16 cellular contexts compared by ENCODE assay signal in genomic region chr19:28980236-28980868, GRCh38.
A peak's percentile ranks its signal among the peaks of the same experiment; 100 is the strongest.
DNase-seq lines count a peak whose midpoint lies in the region; ATAC-seq and TF ChIP-seq lines count a peak whose summit lies in the region.
"Had no signal": no experiment of that assay in that cellular context is flagged by ENCODE, and none has a peak within 500 bp of the region (broad histone marks: within the 10 kb centered on the region; RNA-seq: fewer than 3 reads in every experiment).

No MANE protein-coding gene starts in this region.

- POLR2A ChIA-PET in activated CD8-positive, alpha-beta T cell treated with anti-CD3 and anti-CD28 coated beads for 36 hours (lab: Charles Lee): no interaction called here

- H3K9me3 Mint-ChIP-seq in activated CD8-positive, alpha-beta T cell treated with anti-CD3 and anti-CD28 coated beads for 36 hours: no peaks in the 10 kb centered on the region
- H3K9me3 Mint-ChIP-seq: natural killer cell treated with Interleukin-12 subunit alpha and Interleukin-12 subunit beta and Interleukin-15 and Interleukin-18, amount 100 ng/mL, for 72 hours had no signal

- no peak overlapping the region for H3K27ac Mint-ChIP-seq in activated CD8-positive, alpha-beta T cell treated with anti-CD3 and anti-CD28 coated beads for 36 hours
- H3K27ac Mint-ChIP-seq: activated T-cell treated with anti-CD3 and anti-CD28 coated beads, Interleukin-2, amount 50 U/mL, for 72 hours; immature natural killer cell; natural killer cell treated with Interleukin-12 subunit alpha and Interleukin-12 subunit beta and Interleukin-15 and Interleukin-18, amount 100 ng/mL, for 72 hours had no signal

- H3K4me3 ChIP-seq in epithelial cell of proximal tubule (ENCODE audit: low read depth, low read length): no peak overlapping the region

- ATAC-seq in activated CD8-positive, alpha-beta T cell treated with anti-CD3 and anti-CD28 coated beads for 36 hours: no peak
- ATAC-seq: activated T-cell treated with anti-CD3 and anti-CD28 coated beads, Interleukin-2, amount 50 U/mL, for 72 hours; natural killer cell treated with Interleukin-12 subunit alpha and Interleukin-12 subunit beta and Interleukin-15 and Interleukin-18, amount 100 ng/mL, for 72 hours had no signal

- TF ChIP-seq CTCF in epithelial cell of proximal tubule (conservative IDR thresholded peaks at IDR 0.05; ENCODE audit: low read depth, low read length): peak; percentile 94
- no peak for TF ChIP-seq CTCF in activated CD8-positive, alpha-beta T cell treated with anti-CD3 and anti-CD28 coated beads for 36 hours (IDR thresholded peaks at IDR 0.05)

- intact Hi-C loops in activated CD8-positive, alpha-beta T cell treated with anti-CD3 and anti-CD28 coated beads for 36 hours (cut with micrococcal nuclease): no loop called here

- H3K4me3 Mint-ChIP-seq in activated CD8-positive, alpha-beta T cell treated with anti-CD3 and anti-CD28 coated beads for 36 hours: no peak overlapping the region
- H3K4me3 Mint-ChIP-seq: activated T-cell treated with anti-CD3 and anti-CD28 coated beads, Interleukin-2, amount 50 U/mL, for 72 hours; immature natural killer cell; natural killer cell treated with Interleukin-12 subunit alpha and Interleukin-12 subunit beta and Interleukin-15 and Interleukin-18, amount 100 ng/mL, for 72 hours had no signal

- H3K36me3 Mint-ChIP-seq in activated CD8-positive, alpha-beta T cell treated with anti-CD3 and anti-CD28 coated beads for 36 hours (ENCODE audit: low read depth): no peaks in the 10 kb centered on the region
- H3K36me3 Mint-ChIP-seq: immature natural killer cell; natural killer cell treated with Interleukin-12 subunit alpha and Interleukin-12 subunit beta and Interleukin-15 and Interleukin-18, amount 100 ng/mL, for 72 hours had no signal

- H3K27me3 Mint-ChIP-seq in activated CD8-positive, alpha-beta T cell treated with anti-CD3 and anti-CD28 coated beads for 36 hours: peaks cover 5% of the 10 kb centered on the region

- CTCF ChIA-PET in activated CD8-positive, alpha-beta T cell treated with anti-CD3 and anti-CD28 coated beads for 36 hours (lab: Charles Lee): no interaction called here

- peak; percentile 68 for DNase-seq in AG08396 (ENCODE audit: low spot score)
- peak; percentile 24 for DNase-seq in HS-27A (ENCODE audit: low read depth)
- no peak for DNase-seq in epithelial cell of proximal tubule (ENCODE audit: low read depth)
- DNase-seq in kidney glomerular epithelial cell (lab: John Stamatoyannopoulos, UW): peak; percentile 67
- no peak for DNase-seq in NCI-H774 (lab: John Stamatoyannopoulos, UW)
- no peak for DNase-seq in activated CD8-positive, alpha-beta T cell treated with anti-CD3 and anti-CD28 coated beads for 36 hours
- no peak for DNase-seq in stimulated activated naive CD4-positive, alpha-beta T cell (lab: John Stamatoyannopoulos, UW)
- DNase-seq in activated CD4-positive, alpha-beta T cell treated with anti-CD3 and anti-CD28 coated beads for 4 hours: no peak
- DNase-seq: activated CD4-positive, CD25-positive, alpha-beta regulatory T cell treated with anti-CD3 and anti-CD28 coated beads, Interleukin-2, amount 50 U/mL, for 72 hours; activated T-cell treated with anti-CD3 and anti-CD28 coated beads, Interleukin-2, amount 50 U/mL, for 72 hours; C1 segment of cervical spinal cord; immature natural killer cell; MV-4-11; NCI-H69; stimulated activated CD4-positive, alpha-beta T cell treated with anti-CD3 and anti-CD28 coated beads, Interleukin-15, amount 100 ng/mL, for 24 hours had no signal

- H3K4me1 Mint-ChIP-seq in activated CD8-positive, alpha-beta T cell treated with anti-CD3 and anti-CD28 coated beads for 36 hours (ENCODE audit: low read depth): no peaks in the 10 kb centered on the region
- H3K4me1 Mint-ChIP-seq: immature natural killer cell had no signal

Comparison
In these comparisons a context has a peak if more than half of its experiments do, and no peak if none do; other contexts are left out.
1. DNase-seq: peak in AG08396 (single experiment), HS-27A (single experiment) and kidney glomerular epithelial cell (single experiment); none in epithelial cell of proximal tubule (single experiment), NCI-H774 (single experiment), activated CD8-positive, alpha-beta T cell treated with anti-CD3 and anti-CD28 coated beads for 36 hours (single experiment), stimulated activated naive CD4-positive, alpha-beta T cell (0 of 6) and activated CD4-positive, alpha-beta T cell treated with anti-CD3 and anti-CD28 coated beads for 4 hours (0 of 2).